ENCODE assay signal across 11 cellular contexts in genomic region chr11:5605849-5606248, GRCh38. TPM values are rescaled to one million over a fixed set of nuclear protein-coding genes. Genes with fewer than 3 reads are reported as not detected.
DNase-seq lines count a peak whose midpoint lies in the region; FAIRE-seq and TF ChIP-seq lines count a peak whose summit lies in the region.
"Had no signal": no experiment of that assay in that cellular context is flagged by ENCODE, and none has a peak within 500 bp of the region (broad histone marks: within the 10 kb centered on the region; RNA-seq: fewer than 3 reads in every experiment).

No MANE protein-coding gene starts in this region.

- no peak for FAIRE-seq in GM12891 (lab: Jason Lieb, UNC)
- FAIRE-seq: small intestine had no signal

- H3K4me3 ChIP-seq in GM12864 (ENCODE audit: low read depth, low read length) (no peak overlapping the region), adrenal gland (no peak overlapping the region), muscle layer of duodenum (ENCODE audit: low read depth in 1 of 2, low read length in 2 of 2) (no peak overlapping the region)

- intact Hi-C loops in adrenal gland (cut with DNase I), result no loop called here
- intact Hi-C loops in posterior cingulate gyrus (cut with DNase I), result no loop called here

- H3K27me3 ChIP-seq in adrenal gland (no peaks in the 10 kb centered on the region), muscle layer of duodenum (ENCODE audit: low read depth, low read length) (no peaks in the 10 kb centered on the region)

- no peak overlapping the region for H3K27ac ChIP-seq in adrenal gland
- H3K27ac ChIP-seq in muscle layer of duodenum (ENCODE audit: low read length), result peak overlapping the region; percentile 32

- 67 to 71% (median 71%) methylated on average over 5 of the region's 5 CpGs for WGBS in adrenal gland, 4 donors

- no peak for DNase-seq in GM12864 (ENCODE audit: low read depth)
- DNase-seq in adrenal gland, result peak in 5 of 7 donors; percentile 31 to 55 (median 40)
- DNase-seq in posterior cingulate gyrus, result no peak
- DNase-seq in NCI-H510A treated with DMSO at 0.1 percent for 48 hours (lab: John Stamatoyannopoulos, UW), result no peak
- no peak for DNase-seq in GM12891 (ENCODE audit: insufficient read length, low spot score)
- DNase-seq: activated gamma-delta T cell treated with Interleukin-2 at 50 U/mL for 16 hours; GDM1; small intestine; stimulated activated naive B cell treated with anti-CD40 and anti-IgM and Interleukin-4, amounts not matched to agents 10 μg/mL and 1 μg/mL and 100 μg/mL, for 72 hours had no signal

- TF ChIP-seq CTCF in GM12864 (IDR thresholded peaks at IDR 0.05; ENCODE audit: low read depth, low read length, missing control alignments) (peak; percentile 3), adrenal gland (IDR thresholded peaks at IDR 0.05) (no peak)

- H3K4me1 ChIP-seq in adrenal gland (replicated peaks in 1 of 2) (peaks cover 0 to 2% of the 10 kb centered on the region in 2 donors), muscle layer of duodenum (ENCODE audit: control insufficient read depth in 1 of 2, insufficient read depth in 2 of 2, low read length in 2 of 2) (peaks cover 0 to 11% of the 10 kb centered on the region in 2 donors)

- H3K9me3 ChIP-seq in adrenal gland (replicated peaks in 1 of 3) (no peaks in the 10 kb centered on the region), muscle layer of duodenum (ENCODE audit: control insufficient read depth in 1 of 2, low read length in 2 of 2) (no peaks in the 10 kb centered on the region)

- no peak for TF ChIP-seq POLR2A in adrenal gland (IDR thresholded peaks at IDR 0.05)
- TF ChIP-seq POLR2A in GM12891 (IDR thresholded peaks at IDR 0.05; ENCODE audit: low read depth, low read length), result no peak

- H3K36me3 ChIP-seq in adrenal gland (replicated peaks in 1 of 2) (no peaks in the 10 kb centered on the region), muscle layer of duodenum (ENCODE audit: control insufficient read depth in 1 of 2, insufficient read depth in 2 of 2, low read length in 2 of 2) (peaks cover 0 to 4% of the 10 kb centered on the region in 2 donors)

TF ChIP-seq in GM12891, 5 proteins besides CTCF, POLR2A, EP300 and RAD21:
- TF ChIP-seq PAX5 (IDR thresholded peaks at IDR 0.05; ENCODE audit: insufficient read depth, low read length, severe bottlenecking) (no peak), SPI1 (IDR thresholded peaks at IDR 0.05; ENCODE audit: low read depth, low read length) (no peak), TAF1 (IDR thresholded peaks at IDR 0.05; ENCODE audit: low read depth, low read length) (no peak), POLR2AphosphoS5 (IDR thresholded peaks at IDR 0.05; ENCODE audit: low read depth, low read length) (no peak), POU2F2 (IDR thresholded peaks at IDR 0.05; ENCODE audit: low read depth, low read length) (no peak)

RNA-seq across cellular contexts. Expression of gene TRIM6, which starts 9.4 kb away (rescaled TPM):
- total RNA-seq in adrenal gland, result 10 to 100 TPM in 1 of 8 donors, 1 to 10 TPM in 7; 2.9 to 29.3 (median 5.1) TPM
- 1 to 10 TPM; 2.3 to 6.0 (median 3.6) TPM for polyA plus RNA-seq in adrenal gland
- 3.6 TPM for polyA plus RNA-seq in GM12891 (2012; ENCODE audit: low read depth, missing spikeins)

RNA-seq across cellular contexts. Expression of gene TRIM34, which starts 19.0 kb away (rescaled TPM):
- 10 to 100 TPM in 6 of 8 donors, 1 to 10 TPM in 2; 5.9 to 21.3 (median 11.4) TPM for total RNA-seq in adrenal gland
- 10 to 100 TPM in 1 of 3 donors, 1 to 10 TPM in 2; 5.0 to 11.2 (median 7.6) TPM for polyA plus RNA-seq in adrenal gland
- polyA plus RNA-seq in GM12891 (2012; ENCODE audit: low read depth, missing spikeins), result 24.2 TPM

RNA-seq across cellular contexts. Expression of gene OR52B6, which starts 25.2 kb away (rescaled TPM):
- total RNA-seq in adrenal gland, result not detected
- not detected for polyA plus RNA-seq in adrenal gland
- not detected for polyA plus RNA-seq in GM12891 (2012; ENCODE audit: low read depth, missing spikeins)
- total RNA-seq: epithelial cell of proximal tubule had no signal
- polyA plus RNA-seq: small intestine had no signal

RNA-seq across cellular contexts. Expression of gene OR52H1, which starts 57.5 kb away (rescaled TPM):
- total RNA-seq in adrenal gland, result 1 to 10 TPM in 1 of 8 donors, under 1 TPM in 2, not detected in 5; 0.22 to 1.1 (median 0.28) TPM
- polyA plus RNA-seq in adrenal gland, result not detected
- not detected for polyA plus RNA-seq in GM12891 (2012; ENCODE audit: low read depth, missing spikeins)
- total RNA-seq: epithelial cell of proximal tubule had no signal
- polyA plus RNA-seq: small intestine had no signal

Comparison
In these comparisons a context has a peak if more than half of its experiments do, and no peak if none do; other contexts are left out.
1. DNase-seq: peak in adrenal gland (5 of 7); none in GM12864 (single experiment), posterior cingulate gyrus (0 of 10), NCI-H510A treated with DMSO at 0.1 percent for 48 hours (single experiment) and GM12891 (single experiment).